1 cellular context compared by ENCODE assay signal in genomic region chr9:1267141-1267570, GRCh38.
A peak's percentile ranks its signal among the peaks of the same experiment; 100 is the strongest.
TF ChIP-seq lines count a peak whose summit lies in the region.

No MANE protein-coding gene starts in this region.

TF ChIP-seq in GM12878, 131 proteins besides CTCF, POLR2A, EP300 and RAD21 (continued from another document and continues in another):
- TF ChIP-seq PRDM15 (CRISPR knock-in tag; IDR thresholded peaks at IDR 0.05) = no peak
- TF ChIP-seq YY1 (IDR thresholded peaks at IDR 0.05; ENCODE audit: low read depth, low read length) = no peak
- peak; percentile 89 for TF ChIP-seq ATF7 (IDR thresholded peaks at IDR 0.05; ENCODE audit: low read depth)
- no peak for TF ChIP-seq ESRRA (IDR thresholded peaks at IDR 0.05; ENCODE audit: low read length)
- peak; percentile 59; the same call in 1 of the 2 replicates for TF ChIP-seq ZNF24 (IDR thresholded peaks at IDR 0.05)
- peak; percentile 57; the same call in 1 of the 2 replicates for TF ChIP-seq ZNF384 (IDR thresholded peaks at IDR 0.05; ENCODE audit: borderline replicate concordance, low read depth, low read length)
- TF ChIP-seq MEF2B (IDR thresholded peaks at IDR 0.05; ENCODE audit: partially characterized antibody, poor library complexity, severe bottlenecking) = peak; percentile 98
- no peak for TF ChIP-seq CHD4 (IDR thresholded peaks at IDR 0.05)
- no peak for TF ChIP-seq ATF3 (IDR thresholded peaks at IDR 0.05; ENCODE audit: borderline replicate concordance, extremely low read depth, low read depth, low read length)
- TF ChIP-seq PML (IDR thresholded peaks at IDR 0.05; ENCODE audit: low read length) = no peak
- peak; percentile 79 for TF ChIP-seq BCL11A (IDR thresholded peaks at IDR 0.05; ENCODE audit: low read depth, low read length)
- no peak for TF ChIP-seq MXI1 (IDR thresholded peaks at IDR 0.05; ENCODE audit: low read depth, low read length)
- TF ChIP-seq DPF2 (IDR thresholded peaks at IDR 0.05) = peak; percentile 80
- TF ChIP-seq ZBED1 (IDR thresholded peaks at IDR 0.05; ENCODE audit: borderline replicate concordance) = no peak
- TF ChIP-seq WRNIP1 (IDR thresholded peaks at IDR 0.05; ENCODE audit: borderline replicate concordance, low read depth, low read length) = no peak
- TF ChIP-seq, protein P1, sequence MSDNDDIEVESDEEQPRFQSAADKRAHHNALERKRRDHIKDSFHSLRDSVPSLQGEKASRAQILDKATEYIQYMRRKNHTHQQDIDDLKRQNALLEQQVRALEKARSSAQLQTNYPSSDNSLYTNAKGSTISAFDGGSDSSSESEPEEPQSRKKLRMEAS (IDR thresholded peaks at IDR 0.05; ENCODE audit: low read depth, low read length) = no peak
- peak; percentile 82; the same call in 1 of the 2 replicates for TF ChIP-seq JUND (IDR thresholded peaks at IDR 0.05; ENCODE audit: low read depth, low read length)
- TF ChIP-seq SPI1 (IDR thresholded peaks at IDR 0.05; ENCODE audit: borderline replicate concordance, insufficient read depth, low read depth, low read length) = peak; percentile 44; the same call in 1 of the 2 replicates
- 0 out of 2 replicates have a peak, but pooled peaks have one; percentile 21 for TF ChIP-seq SMARCA5 (IDR thresholded peaks at IDR 0.05)
- TF ChIP-seq, protein P2, sequence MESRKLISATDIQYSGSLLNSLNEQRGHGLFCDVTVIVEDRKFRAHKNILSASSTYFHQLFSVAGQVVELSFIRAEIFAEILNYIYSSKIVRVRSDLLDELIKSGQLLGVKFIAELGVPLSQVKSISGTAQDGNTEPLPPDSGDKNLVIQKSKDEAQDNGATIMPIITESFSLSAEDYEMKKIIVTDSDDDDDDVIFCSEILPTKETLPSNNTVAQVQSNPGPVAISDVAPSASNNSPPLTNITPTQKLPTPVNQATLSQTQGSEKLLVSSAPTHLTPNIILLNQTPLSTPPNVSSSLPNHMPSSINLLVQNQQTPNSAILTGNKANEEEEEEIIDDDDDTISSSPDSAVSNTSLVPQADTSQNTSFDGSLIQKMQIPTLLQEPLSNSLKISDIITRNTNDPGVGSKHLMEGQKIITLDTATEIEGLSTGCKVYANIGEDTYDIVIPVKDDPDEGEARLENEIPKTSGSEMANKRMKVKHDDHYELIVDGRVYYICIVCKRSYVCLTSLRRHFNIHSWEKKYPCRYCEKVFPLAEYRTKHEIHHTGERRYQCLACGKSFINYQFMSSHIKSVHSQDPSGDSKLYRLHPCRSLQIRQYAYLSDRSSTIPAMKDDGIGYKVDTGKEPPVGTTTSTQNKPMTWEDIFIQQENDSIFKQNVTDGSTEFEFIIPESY (IDR thresholded peaks at IDR 0.05) = no peak
- peak; percentile 100 for TF ChIP-seq GATAD2B (conservative IDR thresholded peaks at IDR 0.05; ENCODE audit: low read depth)
- TF ChIP-seq YBX1 (IDR thresholded peaks at IDR 0.05) = no peak
- TF ChIP-seq CREM (IDR thresholded peaks at IDR 0.05; ENCODE audit: low read depth) = no peak
- TF ChIP-seq HDAC2 (IDR thresholded peaks at IDR 0.05) = no peak
- TF ChIP-seq ZNF592 (IDR thresholded peaks at IDR 0.05) = no peak
- TF ChIP-seq CBFB (IDR thresholded peaks at IDR 0.05; ENCODE audit: low read depth) = no peak
- peak; percentile 51; the same call in 1 of the 2 replicates for TF ChIP-seq PAX5 (IDR thresholded peaks at IDR 0.05; ENCODE audit: borderline replicate concordance, low read depth, low read length)
- no peak for TF ChIP-seq RBBP5 (conservative IDR thresholded peaks at IDR 0.05)
- TF ChIP-seq SUZ12 (IDR thresholded peaks at IDR 0.05; ENCODE audit: unreplicated experiment) = no peak
- TF ChIP-seq SRF (IDR thresholded peaks at IDR 0.05; ENCODE audit: low read depth in 2 of 2, low read length in 2 of 2) = no peak
- TF ChIP-seq, protein P3, sequence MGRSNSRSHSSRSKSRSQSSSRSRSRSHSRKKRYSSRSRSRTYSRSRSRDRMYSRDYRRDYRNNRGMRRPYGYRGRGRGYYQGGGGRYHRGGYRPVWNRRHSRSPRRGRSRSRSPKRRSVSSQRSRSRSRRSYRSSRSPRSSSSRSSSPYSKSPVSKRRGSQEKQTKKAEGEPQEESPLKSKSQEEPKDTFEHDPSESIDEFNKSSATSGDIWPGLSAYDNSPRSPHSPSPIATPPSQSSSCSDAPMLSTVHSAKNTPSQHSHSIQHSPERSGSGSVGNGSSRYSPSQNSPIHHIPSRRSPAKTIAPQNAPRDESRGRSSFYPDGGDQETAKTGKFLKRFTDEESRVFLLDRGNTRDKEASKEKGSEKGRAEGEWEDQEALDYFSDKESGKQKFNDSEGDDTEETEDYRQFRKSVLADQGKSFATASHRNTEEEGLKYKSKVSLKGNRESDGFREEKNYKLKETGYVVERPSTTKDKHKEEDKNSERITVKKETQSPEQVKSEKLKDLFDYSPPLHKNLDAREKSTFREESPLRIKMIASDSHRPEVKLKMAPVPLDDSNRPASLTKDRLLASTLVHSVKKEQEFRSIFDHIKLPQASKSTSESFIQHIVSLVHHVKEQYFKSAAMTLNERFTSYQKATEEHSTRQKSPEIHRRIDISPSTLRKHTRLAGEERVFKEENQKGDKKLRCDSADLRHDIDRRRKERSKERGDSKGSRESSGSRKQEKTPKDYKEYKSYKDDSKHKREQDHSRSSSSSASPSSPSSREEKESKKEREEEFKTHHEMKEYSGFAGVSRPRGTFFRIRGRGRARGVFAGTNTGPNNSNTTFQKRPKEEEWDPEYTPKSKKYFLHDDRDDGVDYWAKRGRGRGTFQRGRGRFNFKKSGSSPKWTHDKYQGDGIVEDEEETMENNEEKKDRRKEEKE (IDR thresholded peaks at IDR 0.05) = no peak
- 0 out of 2 replicates have a peak, but pooled peaks have one; percentile 50 for TF ChIP-seq HDGF (IDR thresholded peaks at IDR 0.05)
- peak; percentile 94; the same call in 1 of the 3 replicates for TF ChIP-seq POU2F2 (IDR thresholded peaks at IDR 0.05; ENCODE audit: borderline replicate concordance, low read depth, low read length)
- TF ChIP-seq, protein P4, sequence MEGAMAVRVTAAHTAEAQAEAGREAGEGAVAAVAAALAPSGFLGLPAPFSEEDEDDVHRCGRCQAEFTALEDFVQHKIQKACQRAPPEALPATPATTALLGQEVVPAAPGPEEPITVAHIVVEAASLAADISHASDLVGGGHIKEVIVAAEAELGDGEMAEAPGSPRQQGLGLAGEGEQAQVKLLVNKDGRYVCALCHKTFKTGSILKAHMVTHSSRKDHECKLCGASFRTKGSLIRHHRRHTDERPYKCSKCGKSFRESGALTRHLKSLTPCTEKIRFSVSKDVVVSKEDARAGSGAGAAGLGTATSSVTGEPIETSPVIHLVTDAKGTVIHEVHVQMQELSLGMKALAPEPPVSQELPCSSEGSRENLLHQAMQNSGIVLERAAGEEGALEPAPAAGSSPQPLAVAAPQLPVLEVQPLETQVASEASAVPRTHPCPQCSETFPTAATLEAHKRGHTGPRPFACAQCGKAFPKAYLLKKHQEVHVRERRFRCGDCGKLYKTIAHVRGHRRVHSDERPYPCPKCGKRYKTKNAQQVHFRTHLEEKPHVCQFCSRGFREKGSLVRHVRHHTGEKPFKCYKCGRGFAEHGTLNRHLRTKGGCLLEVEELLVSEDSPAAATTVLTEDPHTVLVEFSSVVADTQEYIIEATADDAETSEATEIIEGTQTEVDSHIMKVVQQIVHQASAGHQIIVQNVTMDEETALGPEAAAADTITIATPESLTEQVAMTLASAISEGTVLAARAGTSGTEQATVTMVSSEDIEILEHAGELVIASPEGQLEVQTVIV (IDR thresholded peaks at IDR 0.05; ENCODE audit: borderline replicate concordance, partially characterized antibody) = no peak
- TF ChIP-seq TCF3 (IDR thresholded peaks at IDR 0.05; ENCODE audit: borderline replicate concordance, insufficient read depth, low read depth, low read length) = no peak
- TF ChIP-seq PAX8 (IDR thresholded peaks at IDR 0.05) = no peak
- no peak for TF ChIP-seq CBX3 (IDR thresholded peaks at IDR 0.05; ENCODE audit: borderline replicate concordance, low read depth)
- TF ChIP-seq, protein P5, sequence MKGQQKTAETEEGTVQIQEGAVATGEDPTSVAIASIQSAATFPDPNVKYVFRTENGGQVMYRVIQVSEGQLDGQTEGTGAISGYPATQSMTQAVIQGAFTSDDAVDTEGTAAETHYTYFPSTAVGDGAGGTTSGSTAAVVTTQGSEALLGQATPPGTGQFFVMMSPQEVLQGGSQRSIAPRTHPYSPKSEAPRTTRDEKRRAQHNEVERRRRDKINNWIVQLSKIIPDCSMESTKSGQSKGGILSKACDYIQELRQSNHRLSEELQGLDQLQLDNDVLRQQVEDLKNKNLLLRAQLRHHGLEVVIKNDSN (IDR thresholded peaks at IDR 0.05; ENCODE audit: borderline replicate concordance, extremely low read length, insufficient read depth, low read depth, low read length) = no peak
- TF ChIP-seq KAT2A (conservative IDR thresholded peaks at IDR 0.05; ENCODE audit: control insufficient read depth, low read depth, low read length) = no peak
- no peak for TF ChIP-seq FOS (IDR thresholded peaks at IDR 0.05; ENCODE audit: borderline replicate concordance, extremely low read depth, insufficient read length)
- TF ChIP-seq SIN3A (IDR thresholded peaks at IDR 0.05; ENCODE audit: low read depth, low read length) = no peak
- no peak for TF ChIP-seq ZBTB40 (IDR thresholded peaks at IDR 0.05; ENCODE audit: borderline replicate concordance)
